14 cellular contexts compared by ENCODE assay signal in genomic region chr16:8581923-8582580, GRCh38. TPM values are rescaled to one million over a fixed set of nuclear protein-coding genes. Genes with fewer than 3 reads are reported as not detected.
DNase-seq lines count a peak whose midpoint lies in the region; ATAC-seq and TF ChIP-seq lines count a peak whose summit lies in the region.
"Had no signal": no experiment of that assay in that cellular context is flagged by ENCODE, and none has a peak within 500 bp of the region (broad histone marks: within the 10 kb centered on the region; RNA-seq: fewer than 3 reads in every experiment).

No MANE protein-coding gene starts in this region.

- TF ChIP-seq EP300 in upper lobe of left lung (IDR thresholded peaks at IDR 0.05): no peak

- no peak for TF ChIP-seq POLR2A in upper lobe of left lung (IDR thresholded peaks at IDR 0.05)

- no peaks in the 10 kb centered on the region for H3K9me3 ChIP-seq in SJCRH30 (replicated peaks)
- no peaks in the 10 kb centered on the region for H3K9me3 ChIP-seq in upper lobe of left lung
- H3K9me3 ChIP-seq: thyroid gland had no signal

- peak overlapping the region; percentile 23; the same call in 1 of the 2 replicates for H3K27ac ChIP-seq in SJCRH30
- no peak overlapping the region for H3K27ac ChIP-seq in upper lobe of left lung
- H3K27ac ChIP-seq: thyroid gland had no signal

- DNase-seq in SIG-M5 treated with dmso at 0.1 percent for 504 hours (lab: John Stamatoyannopoulos, UW; ENCODE audit: unreplicated experiment): peak; percentile 69
- no peak for DNase-seq in SIG-M5 (lab: John Stamatoyannopoulos, UW)
- DNase-seq in SJCRH30: peak; percentile 61 to 71
- no peak for DNase-seq in left lobe of liver (ENCODE audit: low spot score)
- DNase-seq in upper lobe of left lung: peak in 1 of 2 donors; percentile 56
- no peak for DNase-seq in NCI-H510A (lab: John Stamatoyannopoulos, UW)
- DNase-seq in DMS153 treated with DMSO at 0.1 percent for 48 hours (lab: John Stamatoyannopoulos, UW; ENCODE audit: unreplicated experiment): no peak
- DNase-seq: 8988T, NCI-H1436 treated with DMSO at 0.1 percent for 48 hours, thyroid gland had no signal

- WGBS in upper lobe of left lung, 2 donors: 28 to 31% methylated on average over 6 of the region's 6 CpGs

- H3K27me3 ChIP-seq in SJCRH30 (no peaks in the 10 kb centered on the region), upper lobe of left lung (no peaks in the 10 kb centered on the region)
- H3K27me3 ChIP-seq: thyroid gland had no signal

- no peak for TF ChIP-seq CTCF in upper lobe of left lung (IDR thresholded peaks at IDR 0.05)

- no peak overlapping the region for H3K4me3 ChIP-seq in SJCRH30
- no peak overlapping the region for H3K4me3 ChIP-seq in upper lobe of left lung
- H3K4me3 ChIP-seq: thyroid gland had no signal

- H3K4me1 ChIP-seq in SJCRH30 (peaks cover 10% of the 10 kb centered on the region; the same call in 1 of the 2 replicates), upper lobe of left lung (no peaks in the 10 kb centered on the region)
- H3K4me1 ChIP-seq: thyroid gland had no signal

- H3K36me3 ChIP-seq in SJCRH30: no peaks in the 10 kb centered on the region
- no peaks in the 10 kb centered on the region for H3K36me3 ChIP-seq in upper lobe of left lung
- H3K36me3 ChIP-seq: thyroid gland had no signal

- peak; percentile 53 for ATAC-seq in left lobe of liver
- ATAC-seq in upper lobe of left lung (ENCODE audit: low FRiP score in 2 of 2): peak; percentile 75 to 89
- no peak for ATAC-seq in GM19463 (IDR thresholded peaks at IDR 0.05; ENCODE audit: unreplicated experiment)

RNA-seq across cellular contexts. Expression of gene TMEM114, which starts 8.3 kb away (rescaled TPM):
- not detected in 2 replicates for total RNA-seq in SJCRH30 (2014; rRNA removed; shearing (Covaris generic))
- total RNA-seq in left lobe of liver (not detected), upper lobe of left lung (not detected)
- total RNA-seq: bronchial epithelial cell, G401, mesenteric fat pad, thyroid gland had no signal

RNA-seq across cellular contexts. Expression of gene METTL22, which starts 39.4 kb away (rescaled TPM):
- total RNA-seq in SJCRH30 (2014; rRNA removed; shearing (Covaris generic)): 11.3 and 15.2 TPM in 2 replicates
- 14.9 TPM for total RNA-seq in left lobe of liver
- 100 to 1,000 TPM in 1 of 6 donors, 10 to 100 TPM in 5; 22.3 to 118 (median 36.5) TPM for total RNA-seq in upper lobe of left lung

Comparison
In these comparisons a context has a peak if more than half of its experiments do, and no peak if none do; other contexts are left out.
1. DNase-seq: peak in SIG-M5 treated with dmso at 0.1 percent for 504 hours (single experiment) and SJCRH30 (2 of 2); none in SIG-M5 (single experiment), left lobe of liver (single experiment), NCI-H510A (single experiment) and DMS153 treated with DMSO at 0.1 percent for 48 hours (single experiment).